8 cellular contexts compared by ENCODE assay signal in genomic region chr1:7784492-7785071, GRCh38. TPM values are rescaled to one million over a fixed set of nuclear protein-coding genes. Genes with fewer than 3 reads are reported as not detected.
DNase-seq lines count a peak whose midpoint lies in the region; ATAC-seq and TF ChIP-seq lines count a peak whose summit lies in the region.

No MANE protein-coding gene starts in this region.

- no peak overlapping the region for H2AFZ ChIP-seq in Karpas-422 (ENCODE audit: low read length)

- no peaks in the 10 kb centered on the region for H4K20me1 ChIP-seq in Karpas-422 (ENCODE audit: insufficient read depth, low read depth, low read length)

- ATAC-seq in naive thymus-derived CD4-positive, alpha-beta T cell: no peak
- ATAC-seq in HG02885 (IDR thresholded peaks at IDR 0.05; ENCODE audit: poor library complexity, unreplicated experiment) (no peak), GM19324 (IDR thresholded peaks at IDR 0.05; ENCODE audit: low FRiP score, unreplicated experiment) (no peak)

- H3K9me3 ChIP-seq in Karpas-422 (ENCODE audit: low read length) (no peaks in the 10 kb centered on the region), endodermal cell (ENCODE audit: control insufficient read depth, low read length) (peaks cover 18% of the 10 kb centered on the region)
- no peaks in the 10 kb centered on the region for H3K9me3 ChIP-seq in naive thymus-derived CD4-positive, alpha-beta T cell (ENCODE audit: control insufficient read depth in 2 of 3, low read length in 3 of 3)

- no peak overlapping the region for H3K4me2 ChIP-seq in Karpas-422 (ENCODE audit: low read depth, low read length, poor library complexity, severe bottlenecking)

- H3K4me1 ChIP-seq in Karpas-422 (ENCODE audit: low read length) (peaks cover 8% of the 10 kb centered on the region), endodermal cell (ENCODE audit: control insufficient read depth, insufficient read depth, low read length) (no peaks in the 10 kb centered on the region)
- peaks cover 8 to 17% of the 10 kb centered on the region in 2 donors for H3K4me1 ChIP-seq in naive thymus-derived CD4-positive, alpha-beta T cell (ENCODE audit: control insufficient read depth in 2 of 2, insufficient read depth in 2 of 2, low read length in 2 of 2)

- H3K4me3 ChIP-seq in Karpas-422 (ENCODE audit: low read length) (no peak overlapping the region), endodermal cell (ENCODE audit: low read length) (no peak overlapping the region)
- peak overlapping the region; percentile 33 for H3K4me3 ChIP-seq in naive thymus-derived CD4-positive, alpha-beta T cell (ENCODE audit: low read length)

- H3K27me3 Mint-ChIP-seq in endodermal cell (ENCODE audit: insufficient read depth): peaks cover 11% of the 10 kb centered on the region
- peaks cover 0 to 16% (median 0%) of the 10 kb centered on the region in 5 donors for H3K27me3 Mint-ChIP-seq in naive thymus-derived CD4-positive, alpha-beta T cell

- H3K9me3 Mint-ChIP-seq in endodermal cell: peaks cover 17% of the 10 kb centered on the region
- peaks cover 0 to 4% (median 0%) of the 10 kb centered on the region in 11 donors for H3K9me3 Mint-ChIP-seq in naive thymus-derived CD4-positive, alpha-beta T cell

- POLR2A ChIA-PET in naive thymus-derived CD4-positive, alpha-beta T cell (lab: Charles Lee): no interaction called here

- CTCF ChIA-PET in naive thymus-derived CD4-positive, alpha-beta T cell (lab: Charles Lee): no interaction called here

- no peak overlapping the region for H3K4me3 Mint-ChIP-seq in endodermal cell
- peak overlapping the region in 9 of 10 donors; percentile 54 to 74 (median 67) for H3K4me3 Mint-ChIP-seq in naive thymus-derived CD4-positive, alpha-beta T cell

- H3K9ac ChIP-seq in Karpas-422 (ENCODE audit: low read length): no peak overlapping the region
- no peak overlapping the region for H3K9ac ChIP-seq in endodermal cell (ENCODE audit: extremely low read depth, low read length, poor library complexity, severe bottlenecking)

- no peak for TF ChIP-seq CTCF in endodermal cell (conservative IDR thresholded peaks at IDR 0.05)

- no peak overlapping the region for H3K27ac ChIP-seq in Karpas-422 (ENCODE audit: low read length)
- H3K27ac ChIP-seq in endodermal cell (ENCODE audit: low read depth, low read length): no peak overlapping the region
- H3K27ac ChIP-seq in naive thymus-derived CD4-positive, alpha-beta T cell (ENCODE audit: low read depth, low read length): peak overlapping the region; percentile 99

- intact Hi-C loops in naive thymus-derived CD4-positive, alpha-beta T cell (cut with micrococcal nuclease): loop anchor here in 1 of 2 donors (5.0 to 10.0 kb wide), 4 partner anchors 740 to 1643 kb away; partner anchors contain the start of gene GPR157

- WGBS in endodermal cell (ENCODE audit: insufficient coverage in 1 of 2, insufficient read length in 1 of 2), 2 experiments: 55 to 92% methylated on average over 29 to 52 of the region's 52 CpGs

- H3K36me3 ChIP-seq in Karpas-422 (ENCODE audit: insufficient read depth, low read length) (0 out of 2 replicates have a peak, but pooled peaks cover 4% of the 10 kb centered on the region), endodermal cell (ENCODE audit: control insufficient read depth, insufficient read depth, low read length) (peaks cover 30% of the 10 kb centered on the region)
- H3K36me3 ChIP-seq in naive thymus-derived CD4-positive, alpha-beta T cell (ENCODE audit: control insufficient read depth in 2 of 3, insufficient read depth in 3 of 3, low read length in 3 of 3): peaks cover 0 to 8% (median 0%) of the 10 kb centered on the region in 3 experiments

- no peaks in the 10 kb centered on the region for H3K9me2 ChIP-seq in Karpas-422 (replicated peaks; ENCODE audit: insufficient read depth, low read length)

- peaks cover 49% of the 10 kb centered on the region for H3K36me3 Mint-ChIP-seq in endodermal cell (ENCODE audit: low read depth)
- H3K36me3 Mint-ChIP-seq in naive thymus-derived CD4-positive, alpha-beta T cell: peaks cover 4 to 26% (median 23%) of the 10 kb centered on the region in 5 donors

- DNase-seq in AG08395 (ENCODE audit: low spot score): peak; percentile 15
- DNase-seq in Karpas-422: peak; percentile 37
- DNase-seq in endodermal cell: peak; percentile 61
- DNase-seq in naive thymus-derived CD4-positive, alpha-beta T cell: peak in 1 of 9 donors; percentile 13
- no peak for DNase-seq in GM19240 (ENCODE audit: insufficient read length, low spot score)
- no peak for DNase-seq in dedifferentiated amniotic fluid mesenchymal stem cell (ENCODE audit: extremely low spot score)

- H3K4me1 Mint-ChIP-seq in endodermal cell: no peaks in the 10 kb centered on the region
- H3K4me1 Mint-ChIP-seq in naive thymus-derived CD4-positive, alpha-beta T cell: peaks cover 18 to 39% (median 28%) of the 10 kb centered on the region in 7 donors

- no peak overlapping the region for H3K27ac Mint-ChIP-seq in endodermal cell
- peak overlapping the region in 5 of 9 donors; percentile 53 to 73 (median 65) for H3K27ac Mint-ChIP-seq in naive thymus-derived CD4-positive, alpha-beta T cell

- no peaks in the 10 kb centered on the region for H3K79me2 ChIP-seq in Karpas-422 (ENCODE audit: low read length)

- H3K27me3 ChIP-seq in Karpas-422 (ENCODE audit: low read length) (no peaks in the 10 kb centered on the region), endodermal cell (ENCODE audit: control insufficient read depth, insufficient read depth, low read length, poor library complexity, severe bottlenecking) (no peaks in the 10 kb centered on the region)
- no peaks in the 10 kb centered on the region for H3K27me3 ChIP-seq in naive thymus-derived CD4-positive, alpha-beta T cell (ENCODE audit: control insufficient read depth in 2 of 2, insufficient read depth in 2 of 2, low read length in 2 of 2)

RNA-seq across cellular contexts. Expression of gene PER3, which starts 0.5 kb away (rescaled TPM):
- 0.51 and 3.5 TPM in 2 replicates for total RNA-seq in Karpas-422 (2014; rRNA removed; shearing (Covaris generic); ENCODE audit: low replicate concordance)
- 1 to 10 TPM; 3.9 to 6.3 TPM for total RNA-seq in endodermal cell
- polyA plus RNA-seq in endodermal cell (2013, experiment 1 of 2): 6.6 TPM
- polyA plus RNA-seq in endodermal cell (2013, experiment 2 of 2): 8.0 TPM
- 10 to 100 TPM in 1 of 5 experiments, 1 to 10 TPM in 4; 2.2 to 10.4 (median 5.1) TPM for total RNA-seq in naive thymus-derived CD4-positive, alpha-beta T cell
- polyA plus RNA-seq in naive thymus-derived CD4-positive, alpha-beta T cell: 1 to 10 TPM; 2.8 to 4.1 TPM

RNA-seq across cellular contexts. Expression of gene VAMP3, which starts 13.5 kb away (rescaled TPM):
- total RNA-seq in Karpas-422 (2014; rRNA removed; shearing (Covaris generic); ENCODE audit: low replicate concordance): 11.6 and 14.9 TPM in 2 replicates
- 10 to 100 TPM; 53.2 to 60.2 TPM for total RNA-seq in endodermal cell
- 65.6 TPM for polyA plus RNA-seq in endodermal cell (2013, experiment 1 of 2)
- 62.7 TPM for polyA plus RNA-seq in endodermal cell (2013, experiment 2 of 2)
- total RNA-seq in naive thymus-derived CD4-positive, alpha-beta T cell: 10 to 100 TPM; 38.7 to 87.1 (median 60.9) TPM
- 10 to 100 TPM; 33.8 to 36.6 TPM for polyA plus RNA-seq in naive thymus-derived CD4-positive, alpha-beta T cell

Comparison
In these comparisons a context has a peak if more than half of its experiments do, and no peak if none do; other contexts are left out.
1. DNase-seq: peak in AG08395 (single experiment), Karpas-422 (single experiment) and endodermal cell (single experiment); none in GM19240 (single experiment) and dedifferentiated amniotic fluid mesenchymal stem cell (single experiment).